Comparison of ENCODE assay signal across 24 cellular contexts in genomic region chr1:7916431-7916830, GRCh38. TPM values are rescaled to one million over a fixed set of nuclear protein-coding genes. Genes with fewer than 3 reads are reported as not detected.
A peak's percentile ranks its signal among the peaks of the same experiment; 100 is the strongest.
DNase-seq lines count a peak whose midpoint lies in the region; ATAC-seq and TF ChIP-seq lines count a peak whose summit lies in the region.
"Had no signal": no experiment of that assay in that cellular context is flagged by ENCODE, and none has a peak within 500 bp of the region (broad histone marks: within the 10 kb centered on the region; RNA-seq: fewer than 3 reads in every experiment).

No MANE protein-coding gene starts in this region.

- no peak for TF ChIP-seq CTCF in lower leg skin (IDR thresholded peaks at IDR 0.05)

- H3K27ac Mint-ChIP-seq in activated CD4-positive, alpha-beta T cell treated with anti-CD3 and anti-CD28 coated beads, Interleukin-2, amount 10 ng/mL, durations not matched to agents 24 days and 14 days = peak overlapping the region; percentile 65
- H3K27ac Mint-ChIP-seq in stimulated activated naive CD8-positive, alpha-beta T cell treated with anti-CD3 and anti-CD28 coated beads, Interleukin-15, Interleukin-2, amounts not matched to agents 100 ng/mL and 50 ng/mL, for 24 hours = peak overlapping the region; percentile 95
- H3K27ac Mint-ChIP-seq: activated naive CD4-positive, alpha-beta T cell treated with anti-CD3 and anti-CD28 coated beads, Interleukin-2, amount 10 ng/mL, durations not matched to agents 7 days and 5 days; CD4-positive, alpha-beta T cell; IgD-negative memory B cell; neural progenitor cell; stimulated activated memory B cell treated with anti-CD40 and anti-IgM and Interleukin-4, amounts not matched to agents 10 μg/mL and 1 μg/mL and 100 μg/mL, for 72 hours had no signal

- ATAC-seq in stimulated activated naive CD8-positive, alpha-beta T cell treated with anti-CD3 and anti-CD28 coated beads, Interleukin-15, Interleukin-2, amounts not matched to agents 100 U/mL and 50 U/mL, for 24 hours = no peak
- no peak for ATAC-seq in HG02884 (IDR thresholded peaks at IDR 0.05; ENCODE audit: unreplicated experiment)
- ATAC-seq: HCT116; left colon; Right ventricle myocardium inferior; stimulated activated memory B cell treated with anti-CD40 and anti-IgM and Interleukin-4, amounts not matched to agents 10 μg/mL and 1 μg/mL and 100 μg/mL, for 72 hours had no signal

- no peak for DNase-seq in activated CD4-positive, alpha-beta T cell treated with anti-CD3 and anti-CD28 coated beads, Interleukin-2, amount 10 ng/mL, durations not matched to agents 24 days and 14 days
- DNase-seq in activated CD4-positive, alpha-beta T cell treated with anti-CD3 and anti-CD28 coated beads for 1 hour = no peak
- no peak for DNase-seq in stimulated activated naive CD8-positive, alpha-beta T cell treated with anti-CD3 and anti-CD28 coated beads, Interleukin-15, Interleukin-2, amounts not matched to agents 100 U/mL and 50 U/mL, for 24 hours
- DNase-seq in inferior parietal cortex (ENCODE audit: extremely low spot score) (peak; percentile 36), lower leg skin (ENCODE audit: low spot score in 2 of 2) (no peak), AG08396 (ENCODE audit: low spot score) (no peak)
- DNase-seq: activated naive CD4-positive, alpha-beta T cell treated with anti-CD3 and anti-CD28 coated beads, Interleukin-2, amount 10 ng/mL, durations not matched to agents 7 days and 5 days; anterior cingulate cortex; CD4-positive, alpha-beta T cell; effector CD4-positive, alpha-beta T cell; hippocampal formation; left colon; NCI-H146; NCI-H345; pancreas had no signal

- H3K9me3 Mint-ChIP-seq in activated CD4-positive, alpha-beta T cell treated with anti-CD3 and anti-CD28 coated beads, Interleukin-2, amount 10 ng/mL, durations not matched to agents 24 days and 14 days = no peaks in the 10 kb centered on the region
- H3K9me3 Mint-ChIP-seq in stimulated activated naive CD8-positive, alpha-beta T cell treated with anti-CD3 and anti-CD28 coated beads, Interleukin-15, Interleukin-2, amounts not matched to agents 100 ng/mL and 50 ng/mL, for 24 hours = no peaks in the 10 kb centered on the region
- H3K9me3 Mint-ChIP-seq: activated naive CD4-positive, alpha-beta T cell treated with anti-CD3 and anti-CD28 coated beads, Interleukin-2, amount 10 ng/mL, durations not matched to agents 7 days and 5 days; CD4-positive, alpha-beta T cell; IgD-negative memory B cell; neural progenitor cell; stimulated activated memory B cell treated with anti-CD40 and anti-IgM and Interleukin-4, amounts not matched to agents 10 μg/mL and 1 μg/mL and 100 μg/mL, for 72 hours had no signal

- H3K4me1 Mint-ChIP-seq in activated CD4-positive, alpha-beta T cell treated with anti-CD3 and anti-CD28 coated beads, Interleukin-2, amount 10 ng/mL, durations not matched to agents 24 days and 14 days = peaks cover 26% of the 10 kb centered on the region
- H3K4me1 Mint-ChIP-seq in stimulated activated naive CD8-positive, alpha-beta T cell treated with anti-CD3 and anti-CD28 coated beads, Interleukin-15, Interleukin-2, amounts not matched to agents 100 ng/mL and 50 ng/mL, for 24 hours (ENCODE audit: low read depth) = peaks cover 91% of the 10 kb centered on the region
- H3K4me1 Mint-ChIP-seq: neural progenitor cell had no signal

- H3K4me3 ChIP-seq in lower leg skin (ENCODE audit: low read depth, poor library complexity, severe bottlenecking) = no peak overlapping the region
- H3K4me3 ChIP-seq: neural progenitor cell, pancreas had no signal

- WGBS in lower leg skin, 2 donors = 75 to 82% methylated on average over 3 of the region's 3 CpGs

- intact Hi-C loops in activated CD4-positive, alpha-beta T cell treated with anti-CD3 and anti-CD28 coated beads, Interleukin-2, amount 10 ng/mL, durations not matched to agents 24 days and 14 days (cut with micrococcal nuclease) = loop anchor here (2.0 kb wide), 1 partner anchor 14 kb away; no protein-coding TSS in a partner anchor
- intact Hi-C loops in lower leg skin (cut with DNase I; ENCODE audit: low total_unique reads) = no loop called here

- no peaks in the 10 kb centered on the region for H3K27me3 Mint-ChIP-seq in activated CD4-positive, alpha-beta T cell treated with anti-CD3 and anti-CD28 coated beads, Interleukin-2, amount 10 ng/mL, durations not matched to agents 24 days and 14 days
- H3K27me3 Mint-ChIP-seq in stimulated activated naive CD8-positive, alpha-beta T cell treated with anti-CD3 and anti-CD28 coated beads, Interleukin-15, Interleukin-2, amounts not matched to agents 100 ng/mL and 50 ng/mL, for 24 hours = no peaks in the 10 kb centered on the region
- H3K27me3 Mint-ChIP-seq: CD4-positive, alpha-beta T cell had no signal

- H3K36me3 Mint-ChIP-seq in activated CD4-positive, alpha-beta T cell treated with anti-CD3 and anti-CD28 coated beads, Interleukin-2, amount 10 ng/mL, durations not matched to agents 24 days and 14 days (ENCODE audit: low read depth) = peaks cover 22% of the 10 kb centered on the region
- H3K36me3 Mint-ChIP-seq in stimulated activated naive CD8-positive, alpha-beta T cell treated with anti-CD3 and anti-CD28 coated beads, Interleukin-15, Interleukin-2, amounts not matched to agents 100 ng/mL and 50 ng/mL, for 24 hours (ENCODE audit: low read depth) = peaks cover 59% of the 10 kb centered on the region
- H3K36me3 Mint-ChIP-seq: activated naive CD4-positive, alpha-beta T cell treated with anti-CD3 and anti-CD28 coated beads, Interleukin-2, amount 10 ng/mL, durations not matched to agents 7 days and 5 days; IgD-negative memory B cell; neural progenitor cell had no signal

- TF ChIP-seq POLR2A in lower leg skin (IDR thresholded peaks at IDR 0.05) = no peak

- no peak overlapping the region for H3K4me3 Mint-ChIP-seq in activated CD4-positive, alpha-beta T cell treated with anti-CD3 and anti-CD28 coated beads, Interleukin-2, amount 10 ng/mL, durations not matched to agents 24 days and 14 days
- H3K4me3 Mint-ChIP-seq in stimulated activated naive CD8-positive, alpha-beta T cell treated with anti-CD3 and anti-CD28 coated beads, Interleukin-15, Interleukin-2, amounts not matched to agents 100 ng/mL and 50 ng/mL, for 24 hours = peak overlapping the region; percentile 61
- H3K4me3 Mint-ChIP-seq: activated naive CD4-positive, alpha-beta T cell treated with anti-CD3 and anti-CD28 coated beads, Interleukin-2, amount 10 ng/mL, durations not matched to agents 7 days and 5 days; CD4-positive, alpha-beta T cell; IgD-negative memory B cell; neural progenitor cell; stimulated activated memory B cell treated with anti-CD40 and anti-IgM and Interleukin-4, amounts not matched to agents 10 μg/mL and 1 μg/mL and 100 μg/mL, for 72 hours had no signal

RNA-seq across cellular contexts. Expression of gene TNFRSF9, which starts 24.2 kb away (rescaled TPM):
- 30.5 and 30.9 TPM in 2 replicates for total RNA-seq in activated CD4-positive, alpha-beta T cell treated with anti-CD3 and anti-CD28 coated beads, Interleukin-2, amount 10 ng/mL, durations not matched to agents 24 days and 14 days
- under 1 TPM in 1 of 4 donors, not detected in 3; 0.29 TPM for total RNA-seq in lower leg skin
- total RNA-seq: HT-29, Right ventricle myocardium inferior, temporal lobe had no signal

RNA-seq across cellular contexts. Expression of gene PARK7, which starts 45.1 kb away (rescaled TPM):
- 409 and 426 TPM in 2 replicates for total RNA-seq in activated CD4-positive, alpha-beta T cell treated with anti-CD3 and anti-CD28 coated beads, Interleukin-2, amount 10 ng/mL, durations not matched to agents 24 days and 14 days
- 10 to 100 TPM; 74.8 to 94.0 (median 87.8) TPM for total RNA-seq in lower leg skin

Comparison
In these comparisons a context has a peak if more than half of its experiments do, and no peak if none do; other contexts are left out.
1. RNA of gene TNFRSF9, which starts 24.2 kb away (total RNA-seq): 30.5 to 30.9 TPM in activated CD4-positive, alpha-beta T cell treated with anti-CD3 and anti-CD28 coated beads, Interleukin-2, amount 10 ng/mL, durations not matched to agents 24 days and 14 days; 0.29 TPM in lower leg skin; every median in the first group is over 10 times any median in the second.